Comparison of ENCODE assay signal across 1 cellular context in genomic region chr7:135508853-135509588, GRCh38.
TF ChIP-seq lines count a peak whose summit lies in the region.

No MANE protein-coding gene starts in this region.

TF ChIP-seq in K562, 482 proteins besides CTCF, POLR2A, EP300 and RAD21 (continued from another document):
- TF ChIP-seq KDM1A (IDR thresholded peaks at IDR 0.05) (peak in 1 of 2 experiments; percentile 52; a peak in 1 of 4 replicates), FOXM1 (IDR thresholded peaks at IDR 0.05; ENCODE audit: low read depth) (no peak), FOXM1 (CRISPR knock-in tag; IDR thresholded peaks at IDR 0.05; ENCODE audit: low read depth) (peak; percentile 23)
